In genomic region chr13:51620165-51620983, GRCh38 we compare ENCODE assay signal across 12 cellular contexts. TPM values are rescaled to one million over a fixed set of nuclear protein-coding genes. Genes with fewer than 3 reads are reported as not detected.
DNase-seq lines count a peak whose midpoint lies in the region; ATAC-seq and TF ChIP-seq lines count a peak whose summit lies in the region.
"Had no signal": no experiment of that assay in that cellular context is flagged by ENCODE, and none has a peak within 500 bp of the region (broad histone marks: within the 10 kb centered on the region; RNA-seq: fewer than 3 reads in every experiment).

No MANE protein-coding gene starts in this region.

- H3K36me3 ChIP-seq in breast epithelium, result no peaks in the 10 kb centered on the region

- intact Hi-C loops in breast epithelium (cut with DNase I; ENCODE audit: low total_unique reads), result no loop called here

- no peak overlapping the region for H3K4me3 ChIP-seq in breast epithelium
- H3K4me3 ChIP-seq: PC-9 had no signal

- TF ChIP-seq POLR2A in breast epithelium (IDR thresholded peaks at IDR 0.05), result no peak

- H3K9me3 ChIP-seq in breast epithelium, result no peaks in the 10 kb centered on the region

- H3K27ac ChIP-seq in breast epithelium (peak overlapping the region; percentile 82 to 86), temporal lobe (ENCODE audit: low read depth, low read length) (peak overlapping the region; percentile 85)
- H3K27ac ChIP-seq: PC-9 had no signal

- H3K4me1 ChIP-seq in breast epithelium, result peaks cover 0 to 11% of the 10 kb centered on the region in 2 donors

- DNase-seq in NCI-H510A treated with DMSO at 0.1 percent for 48 hours (lab: John Stamatoyannopoulos, UW), result peak; percentile 48
- no peak for DNase-seq in breast epithelium (ENCODE audit: low spot score in 2 of 2)
- no peak for DNase-seq in left lobe of liver (ENCODE audit: low spot score)
- no peak for DNase-seq in T-helper 2 cell
- DNase-seq in medulla oblongata (ENCODE audit: extremely low spot score), result no peak
- no peak for DNase-seq in NCI-H345 treated with DMSO at 0.1 percent for 48 hours (lab: John Stamatoyannopoulos, UW; ENCODE audit: unreplicated experiment)
- DNase-seq: activated CD4-positive, CD25-positive, alpha-beta regulatory T cell; activated naive CD4-positive, alpha-beta T cell; endodermal cell; PC-9; retina had no signal

- TF ChIP-seq CTCF in breast epithelium (IDR thresholded peaks at IDR 0.05), result no peak

- H3K27me3 ChIP-seq in breast epithelium, result no peaks in the 10 kb centered on the region

- ATAC-seq in left lobe of liver, result peak; percentile 32

RNA-seq across cellular contexts. Expression of gene WDFY2, which starts 36.1 kb away (rescaled TPM):
- total RNA-seq in breast epithelium, result 10 to 100 TPM; 21.0 to 27.7 (median 21.4) TPM
- 6.2 TPM for total RNA-seq in left lobe of liver
- 8.1 TPM for total RNA-seq in temporal lobe
